19 cellular contexts compared by ENCODE assay signal in the genomic region with DNA sequence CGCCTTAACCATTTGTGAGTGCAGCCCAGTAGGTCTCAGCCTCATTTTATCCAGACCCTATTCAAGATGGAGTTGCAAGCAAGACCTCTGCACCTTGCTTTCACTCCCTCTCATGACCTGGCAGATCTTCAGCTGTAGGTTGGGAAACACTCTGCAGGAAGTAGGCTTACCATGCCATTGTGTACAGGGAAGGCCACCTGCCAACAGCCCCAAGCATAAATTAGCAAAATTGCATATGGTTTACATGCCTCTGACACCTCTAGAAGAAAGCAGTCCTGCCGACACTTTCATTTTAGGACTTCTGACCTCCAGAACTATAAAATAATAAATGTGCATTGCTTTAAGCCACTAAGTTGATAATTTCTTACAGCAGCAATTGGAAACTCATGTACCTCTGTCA.
"Had no signal": no experiment of that assay in that cellular context is flagged by ENCODE, and none has a peak within 500 bp of the region (broad histone marks: within the 10 kb centered on the region; RNA-seq: fewer than 3 reads in every experiment).

No MANE protein-coding gene starts in this region.

- H3K4me3 ChIP-seq: colonic mucosa, left ventricle myocardium inferior, ovary, psoas muscle, suprapubic skin had no signal

- H3K27ac ChIP-seq: colonic mucosa, left ventricle myocardium inferior, ovary, psoas muscle, suprapubic skin, VCaP had no signal

- H3K36me3 ChIP-seq: colonic mucosa, left ventricle myocardium inferior, ovary, suprapubic skin had no signal

- H3K27me3 ChIP-seq: colonic mucosa, ovary had no signal

- DNase-seq: activated CD4-positive, alpha-beta T cell treated with anti-CD3 and anti-CD28 coated beads for 1 hour; activated effector memory CD4-positive, alpha-beta T cell treated with anti-CD3 and anti-CD28 coated beads, Interleukin-2, amount 50 U/mL, for 16 hours; activated naive CD4-positive, alpha-beta T cell treated with anti-CD3 and anti-CD28 coated beads, Interleukin-2, amount 50 U/mL, for 16 hours; activated T-cell treated with anti-CD3 and anti-CD28 coated beads, Interleukin-2, amount 50 U/mL, for 72 hours; aorta; colonic mucosa; foreskin melanocyte; glutamatergic neuron; hypothalamus; left ventricle myocardium inferior; naive B cell; ovary; psoas muscle; right cardiac atrium; stimulated activated CD4-positive, alpha-beta T cell treated with anti-CD3 and anti-CD28 coated beads, Interleukin-15, amount 100 ng/mL, for 24 hours; stimulated activated CD4-positive, alpha-beta T cell treated with anti-CD3 and anti-CD28 coated beads, Interleukin-2, amount 100 ng/mL, for 48 hours; T-helper 2 cell had no signal

- H3K4me1 ChIP-seq: colonic mucosa, left ventricle myocardium inferior, psoas muscle, suprapubic skin had no signal

- H3K9me3 ChIP-seq: colonic mucosa, left ventricle myocardium inferior, ovary, psoas muscle, suprapubic skin had no signal
